Comparison of ENCODE assay signal across 1 cellular context in the genomic region with DNA sequence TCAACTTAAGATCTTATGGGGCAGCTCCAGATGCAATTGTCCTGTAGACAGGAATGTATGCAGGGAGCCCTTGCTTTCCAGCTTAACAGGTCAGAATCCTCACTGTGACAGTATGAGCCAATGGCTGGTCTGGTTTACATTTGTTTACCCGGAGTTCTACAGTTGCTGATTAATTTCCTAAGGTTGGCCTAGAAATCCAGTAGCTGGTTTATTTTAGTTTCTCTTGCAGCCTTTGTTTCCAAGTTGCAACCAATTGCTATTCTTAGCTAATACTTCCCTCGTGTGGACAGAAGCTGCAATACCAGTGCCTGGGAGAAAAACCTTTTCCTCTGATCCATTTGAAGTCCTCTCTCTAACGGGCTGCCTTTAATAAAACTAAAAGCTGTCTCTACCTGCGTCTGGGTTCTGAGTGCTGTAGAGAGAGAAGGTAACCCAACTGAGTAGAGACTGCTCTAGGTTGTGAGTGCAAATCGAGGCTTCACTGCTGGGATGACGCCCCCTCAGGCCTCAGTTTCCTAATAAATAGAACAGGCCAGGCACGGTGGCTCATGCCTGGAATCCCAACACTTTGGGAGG.
TF ChIP-seq lines count a peak whose summit lies in the region.

No MANE protein-coding gene starts in this region.

TF ChIP-seq in HepG2, 621 proteins besides CTCF, POLR2A, EP300 and RAD21 (continued from another document and continues in another):
- TF ChIP-seq CCDC6 (CRISPR knock-in tag; IDR thresholded peaks at IDR 0.05) (no peak), SNAPC2 (CRISPR knock-in tag; IDR thresholded peaks at IDR 0.05) (no peak), ERF (CRISPR knock-in tag; IDR thresholded peaks at IDR 0.05) (peak; percentile 92), CEBPG (CRISPR knock-in tag; IDR thresholded peaks at IDR 0.05) (peak; percentile 66; the same call in 1 of the 2 replicates), CC2D1A (CRISPR knock-in tag; IDR thresholded peaks at IDR 0.05) (0 out of 2 replicates have a peak, but pooled peaks have one; percentile 42), KLF16 (CRISPR knock-in tag; IDR thresholded peaks at IDR 0.05) (peak in 1 of 2 experiments; percentile 91; a peak in 2 of 4 replicates), RELA (CRISPR knock-in tag; IDR thresholded peaks at IDR 0.05) (0 out of 2 replicates have a peak, but pooled peaks have one; percentile 54), ZNF558 (CRISPR knock-in tag; IDR thresholded peaks at IDR 0.05; ENCODE audit: borderline replicate concordance) (no peak), TSC22D2 (CRISPR knock-in tag; IDR thresholded peaks at IDR 0.05; ENCODE audit: borderline replicate concordance) (peak; percentile 72; the same call in 1 of the 2 replicates), ZNF75D (CRISPR knock-in tag; IDR thresholded peaks at IDR 0.05; ENCODE audit: borderline replicate concordance) (no peak), ZNF670 (CRISPR knock-in tag; IDR thresholded peaks at IDR 0.05; ENCODE audit: borderline replicate concordance) (peak; percentile 40; the same call in 1 of the 2 replicates), DDIT3 (CRISPR knock-in tag; IDR thresholded peaks at IDR 0.05) (0 out of 2 replicates have a peak, but pooled peaks have one; percentile 83), BRCA1 (CRISPR knock-in tag; IDR thresholded peaks at IDR 0.05) (0 out of 2 replicates have a peak, but pooled peaks have one; percentile 42), ZMYM3 (CRISPR knock-in tag; IDR thresholded peaks at IDR 0.05) (peak; percentile 75), U2AF1 (optimal IDR thresholded peaks at IDR 0.05; ENCODE audit: low read depth, low read length) (no peak), ATM (IDR thresholded peaks at IDR 0.05; ENCODE audit: borderline replicate concordance) (no peak), KDM1A (CRISPR knock-in tag; IDR thresholded peaks at IDR 0.05) (no peak), THRA (CRISPR knock-in tag; IDR thresholded peaks at IDR 0.05; ENCODE audit: borderline replicate concordance) (peak; percentile 70), ELF1 (CRISPR knock-in tag; IDR thresholded peaks at IDR 0.05) (0 out of 2 replicates have a peak, but pooled peaks have one; percentile 42), NCOA1 (CRISPR knock-in tag; IDR thresholded peaks at IDR 0.05) (no peak), ZNF501 (CRISPR knock-in tag; IDR thresholded peaks at IDR 0.05) (peak; percentile 61; the same call in 1 of the 2 replicates), HOMEZ (CRISPR knock-in tag; IDR thresholded peaks at IDR 0.05; ENCODE audit: low read depth) (0 out of 2 replicates have a peak, but pooled peaks have one; percentile 61), ZNF235 (CRISPR knock-in tag; IDR thresholded peaks at IDR 0.05; ENCODE audit: borderline replicate concordance) (no peak), THAP7 (CRISPR knock-in tag; IDR thresholded peaks at IDR 0.05) (peak; percentile 55; the same call in 1 of the 2 replicates), SOX13 (IDR thresholded peaks at IDR 0.05) (no peak), SOX13 (CRISPR knock-in tag; conservative IDR thresholded peaks at IDR 0.05 in 1 of 2, IDR thresholded peaks at IDR 0.05 in 1 of 2) (peak in 1 of 2 experiments; percentile 35; a peak in 1 of 4 replicates), MAZ (IDR thresholded peaks at IDR 0.05; ENCODE audit: borderline replicate concordance, low read depth, low read length) (no peak), MAZ (CRISPR knock-in tag; IDR thresholded peaks at IDR 0.05; ENCODE audit: low read depth) (no peak), ZNF331 (CRISPR knock-in tag; IDR thresholded peaks at IDR 0.05) (peak; percentile 71), IRF2 (CRISPR knock-in tag; IDR thresholded peaks at IDR 0.05) (peak; percentile 83), KAT8 (CRISPR knock-in tag; IDR thresholded peaks at IDR 0.05) (peak; percentile 72; the same call in 1 of the 2 replicates), FOXK1 (CRISPR knock-in tag; IDR thresholded peaks at IDR 0.05; ENCODE audit: borderline replicate concordance, low read depth) (peak; percentile 73), ZNF639 (CRISPR knock-in tag; conservative IDR thresholded peaks at IDR 0.05) (0 out of 2 replicates have a peak, but pooled peaks have one; percentile 50), HNF4G (IDR thresholded peaks at IDR 0.05; ENCODE audit: borderline replicate concordance, low read depth, low read length) (no peak), HNF4G (CRISPR knock-in tag; IDR thresholded peaks at IDR 0.05; ENCODE audit: borderline replicate concordance, low read depth) (0 out of 2 replicates have a peak, but pooled peaks have one; percentile 45), ZNF124 (CRISPR knock-in tag; IDR thresholded peaks at IDR 0.05) (peak; percentile 89), ETV5 (CRISPR knock-in tag; IDR thresholded peaks at IDR 0.05; ENCODE audit: borderline replicate concordance) (0 out of 2 replicates have a peak, but pooled peaks have one; percentile 8)
- TF ChIP-seq, protein P1, sequence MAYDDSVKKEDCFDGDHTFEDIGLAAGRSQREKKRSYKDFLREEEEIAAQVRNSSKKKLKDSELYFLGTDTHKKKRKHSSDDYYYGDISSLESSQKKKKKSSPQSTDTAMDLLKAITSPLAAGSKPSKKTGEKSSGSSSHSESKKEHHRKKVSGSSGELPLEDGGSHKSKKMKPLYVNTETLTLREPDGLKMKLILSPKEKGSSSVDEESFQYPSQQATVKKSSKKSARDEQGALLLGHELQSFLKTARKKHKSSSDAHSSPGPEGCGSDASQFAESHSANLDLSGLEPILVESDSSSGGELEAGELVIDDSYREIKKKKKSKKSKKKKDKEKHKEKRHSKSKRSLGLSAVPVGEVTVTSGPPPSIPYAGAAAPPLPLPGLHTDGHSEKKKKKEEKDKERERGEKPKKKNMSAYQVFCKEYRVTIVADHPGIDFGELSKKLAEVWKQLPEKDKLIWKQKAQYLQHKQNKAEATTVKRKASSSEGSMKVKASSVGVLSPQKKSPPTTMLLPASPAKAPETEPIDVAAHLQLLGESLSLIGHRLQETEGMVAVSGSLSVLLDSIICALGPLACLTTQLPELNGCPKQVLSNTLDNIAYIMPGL (CRISPR knock-in tag; IDR thresholded peaks at IDR 0.05; ENCODE audit: borderline replicate concordance in 1 of 2, low read depth in 1 of 2) = peak in 1 of 2 experiments; percentile 74; a peak in 1 of 4 replicates
- TF ChIP-seq, protein P2, sequence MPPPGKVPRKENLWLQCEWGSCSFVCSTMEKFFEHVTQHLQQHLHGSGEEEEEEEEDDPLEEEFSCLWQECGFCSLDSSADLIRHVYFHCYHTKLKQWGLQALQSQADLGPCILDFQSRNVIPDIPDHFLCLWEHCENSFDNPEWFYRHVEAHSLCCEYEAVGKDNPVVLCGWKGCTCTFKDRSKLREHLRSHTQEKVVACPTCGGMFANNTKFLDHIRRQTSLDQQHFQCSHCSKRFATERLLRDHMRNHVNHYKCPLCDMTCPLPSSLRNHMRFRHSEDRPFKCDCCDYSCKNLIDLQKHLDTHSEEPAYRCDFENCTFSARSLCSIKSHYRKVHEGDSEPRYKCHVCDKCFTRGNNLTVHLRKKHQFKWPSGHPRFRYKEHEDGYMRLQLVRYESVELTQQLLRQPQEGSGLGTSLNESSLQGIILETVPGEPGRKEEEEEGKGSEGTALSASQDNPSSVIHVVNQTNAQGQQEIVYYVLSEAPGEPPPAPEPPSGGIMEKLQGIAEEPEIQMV (CRISPR knock-in tag; IDR thresholded peaks at IDR 0.05; ENCODE audit: low read depth) = 0 out of 2 replicates have a peak, but pooled peaks have one; percentile 30
- TF ChIP-seq, protein P3, sequence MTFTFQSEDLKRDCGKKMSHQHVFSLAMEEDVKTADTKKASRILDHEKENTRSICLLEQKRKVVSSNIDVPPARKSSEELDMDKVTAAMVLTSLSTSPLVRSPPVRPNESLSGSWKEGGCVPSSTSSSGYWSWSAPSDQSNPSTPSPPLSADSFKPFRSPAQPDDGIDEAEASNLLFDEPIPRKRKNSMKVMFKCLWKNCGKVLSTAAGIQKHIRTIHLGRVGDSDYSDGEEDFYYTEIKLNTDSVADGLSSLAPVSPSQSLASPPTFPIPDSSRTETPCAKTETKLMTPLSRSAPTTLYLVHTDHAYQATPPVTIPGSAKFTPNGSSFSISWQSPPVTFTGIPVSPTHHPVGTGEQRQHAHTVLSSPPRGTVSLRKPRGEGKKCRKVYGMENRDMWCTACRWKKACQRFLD (CRISPR knock-in tag; IDR thresholded peaks at IDR 0.05; ENCODE audit: borderline replicate concordance) = no peak
- TF ChIP-seq, protein P4, sequence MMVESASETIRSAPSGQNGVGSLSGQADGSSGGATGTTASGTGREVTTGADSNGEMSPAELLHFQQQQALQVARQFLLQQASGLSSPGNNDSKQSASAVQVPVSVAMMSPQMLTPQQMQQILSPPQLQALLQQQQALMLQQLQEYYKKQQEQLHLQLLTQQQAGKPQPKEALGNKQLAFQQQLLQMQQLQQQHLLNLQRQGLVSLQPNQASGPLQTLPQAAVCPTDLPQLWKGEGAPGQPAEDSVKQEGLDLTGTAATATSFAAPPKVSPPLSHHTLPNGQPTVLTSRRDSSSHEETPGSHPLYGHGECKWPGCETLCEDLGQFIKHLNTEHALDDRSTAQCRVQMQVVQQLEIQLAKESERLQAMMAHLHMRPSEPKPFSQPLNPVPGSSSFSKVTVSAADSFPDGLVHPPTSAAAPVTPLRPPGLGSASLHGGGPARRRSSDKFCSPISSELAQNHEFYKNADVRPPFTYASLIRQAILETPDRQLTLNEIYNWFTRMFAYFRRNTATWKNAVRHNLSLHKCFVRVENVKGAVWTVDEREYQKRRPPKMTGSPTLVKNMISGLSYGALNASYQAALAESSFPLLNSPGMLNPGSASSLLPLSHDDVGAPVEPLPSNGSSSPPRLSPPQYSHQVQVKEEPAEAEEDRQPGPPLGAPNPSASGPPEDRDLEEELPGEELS (CRISPR knock-in tag; IDR thresholded peaks at IDR 0.05) = no peak
- TF ChIP-seq, protein P5, sequence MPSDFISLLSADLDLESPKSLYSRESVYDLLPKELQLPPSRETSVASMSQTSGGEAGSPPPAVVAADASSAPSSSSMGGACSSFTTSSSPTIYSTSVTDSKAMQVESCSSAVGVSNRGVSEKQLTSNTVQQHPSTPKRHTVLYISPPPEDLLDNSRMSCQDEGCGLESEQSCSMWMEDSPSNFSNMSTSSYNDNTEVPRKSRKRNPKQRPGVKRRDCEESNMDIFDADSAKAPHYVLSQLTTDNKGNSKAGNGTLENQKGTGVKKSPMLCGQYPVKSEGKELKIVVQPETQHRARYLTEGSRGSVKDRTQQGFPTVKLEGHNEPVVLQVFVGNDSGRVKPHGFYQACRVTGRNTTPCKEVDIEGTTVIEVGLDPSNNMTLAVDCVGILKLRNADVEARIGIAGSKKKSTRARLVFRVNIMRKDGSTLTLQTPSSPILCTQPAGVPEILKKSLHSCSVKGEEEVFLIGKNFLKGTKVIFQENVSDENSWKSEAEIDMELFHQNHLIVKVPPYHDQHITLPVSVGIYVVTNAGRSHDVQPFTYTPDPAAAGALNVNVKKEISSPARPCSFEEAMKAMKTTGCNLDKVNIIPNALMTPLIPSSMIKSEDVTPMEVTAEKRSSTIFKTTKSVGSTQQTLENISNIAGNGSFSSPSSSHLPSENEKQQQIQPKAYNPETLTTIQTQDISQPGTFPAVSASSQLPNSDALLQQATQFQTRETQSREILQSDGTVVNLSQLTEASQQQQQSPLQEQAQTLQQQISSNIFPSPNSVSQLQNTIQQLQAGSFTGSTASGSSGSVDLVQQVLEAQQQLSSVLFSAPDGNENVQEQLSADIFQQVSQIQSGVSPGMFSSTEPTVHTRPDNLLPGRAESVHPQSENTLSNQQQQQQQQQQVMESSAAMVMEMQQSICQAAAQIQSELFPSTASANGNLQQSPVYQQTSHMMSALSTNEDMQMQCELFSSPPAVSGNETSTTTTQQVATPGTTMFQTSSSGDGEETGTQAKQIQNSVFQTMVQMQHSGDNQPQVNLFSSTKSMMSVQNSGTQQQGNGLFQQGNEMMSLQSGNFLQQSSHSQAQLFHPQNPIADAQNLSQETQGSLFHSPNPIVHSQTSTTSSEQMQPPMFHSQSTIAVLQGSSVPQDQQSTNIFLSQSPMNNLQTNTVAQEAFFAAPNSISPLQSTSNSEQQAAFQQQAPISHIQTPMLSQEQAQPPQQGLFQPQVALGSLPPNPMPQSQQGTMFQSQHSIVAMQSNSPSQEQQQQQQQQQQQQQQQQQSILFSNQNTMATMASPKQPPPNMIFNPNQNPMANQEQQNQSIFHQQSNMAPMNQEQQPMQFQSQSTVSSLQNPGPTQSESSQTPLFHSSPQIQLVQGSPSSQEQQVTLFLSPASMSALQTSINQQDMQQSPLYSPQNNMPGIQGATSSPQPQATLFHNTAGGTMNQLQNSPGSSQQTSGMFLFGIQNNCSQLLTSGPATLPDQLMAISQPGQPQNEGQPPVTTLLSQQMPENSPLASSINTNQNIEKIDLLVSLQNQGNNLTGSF (CRISPR knock-in tag; IDR thresholded peaks at IDR 0.05) = no peak
